ENCODE assay signal across 19 cellular contexts in the genomic region with DNA sequence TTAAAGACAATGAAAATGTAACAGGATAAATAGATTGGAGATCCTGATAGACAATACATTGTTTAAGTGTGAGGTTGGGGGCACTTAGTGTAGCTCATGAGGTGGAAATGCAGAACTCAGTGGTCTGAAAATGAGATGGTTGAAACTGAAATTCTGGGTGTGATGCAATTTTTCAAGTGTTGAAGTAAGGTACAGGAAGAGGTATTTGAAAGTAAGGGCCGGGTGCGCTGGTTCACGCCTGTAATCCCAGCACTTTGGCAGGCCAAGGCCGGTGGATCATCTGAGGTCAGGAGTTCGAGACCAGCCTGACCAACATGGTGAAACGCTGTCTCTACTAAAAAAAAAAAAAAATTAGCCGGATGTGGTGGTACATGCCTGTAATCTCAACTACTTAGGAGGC.
DNase-seq lines count a peak whose midpoint lies in the region; ATAC-seq and TF ChIP-seq lines count a peak whose summit lies in the region.
"Had no signal": no experiment of that assay in that cellular context is flagged by ENCODE, and none has a peak within 500 bp of the region (broad histone marks: within the 10 kb centered on the region; RNA-seq: fewer than 3 reads in every experiment).

No MANE protein-coding gene starts in this region.

- H3K27me3 ChIP-seq in GM06990 (replicated peaks; ENCODE audit: control insufficient read depth, insufficient read depth, low read length) = no peaks in the 10 kb centered on the region
- H3K27me3 ChIP-seq: SJCRH30 had no signal

- H3K27ac Mint-ChIP-seq in naive thymus-derived CD8-positive, alpha-beta T cell = no peak overlapping the region
- H3K27ac Mint-ChIP-seq: B cell; T-helper 1 cell treated with Interleukin-12 subunit alpha and Interleukin-12 subunit beta and Interleukin-4 antibody, amounts not matched to agents 30 μg/mL and 1 μg/mL, for 36 hours had no signal

- H3K4me3 ChIP-seq in GM06990 (replicated peaks; ENCODE audit: low read depth, low read length) = no peak overlapping the region
- H3K4me3 ChIP-seq: GM23248, HAP-1, SJCRH30 had no signal

- peaks cover 0 to 15% (median 2%) of the 10 kb centered on the region in 5 donors for H3K27me3 Mint-ChIP-seq in naive thymus-derived CD8-positive, alpha-beta T cell
- H3K27me3 Mint-ChIP-seq: B cell had no signal

- DNase-seq in GM06990 (ENCODE audit: extremely low read depth, insufficient read length) = peak; percentile 0
- no peak for DNase-seq in activated T-cell treated with anti-CD3 and anti-CD28 coated beads for 4 hours
- no peak for DNase-seq in naive thymus-derived CD8-positive, alpha-beta T cell
- DNase-seq in NCI-H446 treated with DMSO at 0.1 percent for 48 hours (lab: John Stamatoyannopoulos, UW) = no peak
- DNase-seq in activated CD4-positive, alpha-beta T cell treated with anti-CD3 and anti-CD28 coated beads for 48 hours = no peak
- DNase-seq: 8988T, DMS79 treated with DMSO at 0.1 percent for 48 hours, GM23248, NCI-H187 treated with DMSO at 0.1 percent for 48 hours, NCI-H226, NCI-H524 treated with DMSO at 0.1 percent for 48 hours, SJCRH30 had no signal

- H3K9me3 Mint-ChIP-seq in naive thymus-derived CD8-positive, alpha-beta T cell = peaks cover 0 to 14% (median 5%) of the 10 kb centered on the region in 9 donors
- H3K9me3 Mint-ChIP-seq: T-helper 1 cell treated with Interleukin-12 subunit alpha and Interleukin-12 subunit beta and Interleukin-4 antibody, amounts not matched to agents 30 μg/mL and 1 μg/mL, for 36 hours had no signal

- peaks cover 0 to 7% (median 0%) of the 10 kb centered on the region in 3 donors for H3K36me3 Mint-ChIP-seq in naive thymus-derived CD8-positive, alpha-beta T cell

- H3K4me3 Mint-ChIP-seq in naive thymus-derived CD8-positive, alpha-beta T cell = no peak overlapping the region
- H3K4me3 Mint-ChIP-seq: B cell; T-helper 1 cell treated with Interleukin-12 subunit alpha and Interleukin-12 subunit beta and Interleukin-4 antibody, amounts not matched to agents 30 μg/mL and 1 μg/mL, for 36 hours had no signal

- H3K36me3 ChIP-seq in GM06990 (ENCODE audit: control insufficient read depth, insufficient read depth, low read length) = no peaks in the 10 kb centered on the region
- H3K36me3 ChIP-seq: HAP-1, SJCRH30 had no signal

- no peak for TF ChIP-seq CTCF in GM06990 (IDR thresholded peaks at IDR 0.05; ENCODE audit: insufficient read depth, low read length, poor library complexity, severe bottlenecking)

- H3K4me1 Mint-ChIP-seq in naive thymus-derived CD8-positive, alpha-beta T cell = no peaks in the 10 kb centered on the region
- H3K4me1 Mint-ChIP-seq: B cell had no signal

- POLR2A ChIA-PET in naive thymus-derived CD8-positive, alpha-beta T cell (lab: Charles Lee) = no interaction called here

- ATAC-seq in GM18519 (IDR thresholded peaks at IDR 0.05; ENCODE audit: low FRiP score, unreplicated experiment) (peak; percentile 56), GM21786 (IDR thresholded peaks at IDR 0.05; ENCODE audit: unreplicated experiment) (peak; percentile 56), HG03565 (IDR thresholded peaks at IDR 0.05; ENCODE audit: unreplicated experiment) (peak; percentile 79)
- no peak for ATAC-seq in naive thymus-derived CD8-positive, alpha-beta T cell
- ATAC-seq: Panc1 had no signal

Comparison
In these comparisons a context has a peak if more than half of its experiments do, and no peak if none do; other contexts are left out.
1. ATAC-seq: peak in GM18519 (single experiment), GM21786 (single experiment) and HG03565 (single experiment); none in naive thymus-derived CD8-positive, alpha-beta T cell (0 of 2).